26 cellular contexts compared by ENCODE assay signal in the genomic region with DNA sequence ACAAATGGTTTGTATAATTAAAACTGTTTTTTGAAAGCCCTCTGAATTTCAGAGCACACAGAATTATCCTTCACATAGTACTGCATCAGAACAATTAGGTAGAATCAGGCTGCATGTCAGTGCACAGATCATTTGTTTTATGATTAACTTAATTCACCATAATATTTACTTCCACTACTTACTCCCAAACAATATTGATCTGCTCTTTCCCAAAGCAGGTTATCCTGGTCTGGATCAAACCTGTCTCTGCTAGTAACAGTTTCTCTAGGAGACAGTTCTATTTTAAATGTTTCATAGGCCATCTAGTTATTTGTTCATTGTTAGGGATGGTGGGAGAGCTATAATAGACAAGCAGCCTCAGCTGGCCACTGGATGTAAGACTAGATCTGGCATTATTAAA.
"Had no signal": no experiment of that assay in that cellular context is flagged by ENCODE, and none has a peak within 500 bp of the region (broad histone marks: within the 10 kb centered on the region; RNA-seq: fewer than 3 reads in every experiment).

No MANE protein-coding gene starts in this region.

- H3K4me3 Mint-ChIP-seq: dendritic cell treated with granulocyte-macrophage colony-stimulating factor and Interleukin-4, amounts not matched to agents 40 ng/mL and 50 ng/mL, for 4 days; effector memory CD8-positive, alpha-beta T cell; endodermal cell; mesothelial cell of epicardium had no signal

- H3K27ac ChIP-seq: colonic mucosa, epithelial cell of prostate, esophagus squamous epithelium, gastrocnemius medialis, heart right ventricle, left ventricle myocardium inferior, lower lobe of right lung had no signal

- H3K9me3 ChIP-seq: colonic mucosa, esophagus squamous epithelium, gastrocnemius medialis, heart right ventricle, left ventricle myocardium inferior, lower lobe of right lung, mucosa of descending colon had no signal

- H3K9me3 Mint-ChIP-seq: dendritic cell treated with granulocyte-macrophage colony-stimulating factor and Interleukin-4, amounts not matched to agents 40 ng/mL and 50 ng/mL, for 4 days; effector memory CD8-positive, alpha-beta T cell; endodermal cell; mesothelial cell of epicardium had no signal

- H3K36me3 Mint-ChIP-seq: mesothelial cell of epicardium had no signal

- H3K4me3 ChIP-seq: colonic mucosa, esophagus squamous epithelium, heart right ventricle, left ventricle myocardium inferior, lower lobe of right lung, mucosa of descending colon had no signal

- H3K27me3 Mint-ChIP-seq: dendritic cell treated with granulocyte-macrophage colony-stimulating factor and Interleukin-4, amounts not matched to agents 40 ng/mL and 50 ng/mL, for 4 days had no signal

- FAIRE-seq: endometrium, islet of Langerhans, keratinocyte had no signal

- H3K4me1 ChIP-seq: colonic mucosa, esophagus squamous epithelium, gastrocnemius medialis, left ventricle myocardium inferior, lower lobe of right lung had no signal

- H3K27me3 ChIP-seq: colonic mucosa, gastrocnemius medialis had no signal

- H3K36me3 ChIP-seq: colonic mucosa, esophagus squamous epithelium, gastrocnemius medialis, heart right ventricle, left ventricle myocardium inferior, lower lobe of right lung had no signal

- H3K27ac Mint-ChIP-seq: dendritic cell treated with granulocyte-macrophage colony-stimulating factor and Interleukin-4, amounts not matched to agents 40 ng/mL and 50 ng/mL, for 4 days; effector memory CD8-positive, alpha-beta T cell; endodermal cell; mesothelial cell of epicardium had no signal

- ATAC-seq: effector memory CD8-positive, alpha-beta T cell; esophagus mucosa; heart right ventricle; left cardiac atrium; lower lobe of right lung; mucosa of descending colon had no signal

- DNase-seq: colonic mucosa; cortex of kidney; effector CD8-positive, alpha-beta T cell; effector memory CD8-positive, alpha-beta T cell; endodermal cell; erythroblast; esophagus squamous epithelium; foreskin fibroblast; foreskin melanocyte; gastrocnemius medialis; glutamatergic neuron; head of caudate nucleus; heart right ventricle; hippocampal formation; left cardiac atrium; left ventricle myocardium inferior; lower lobe of right lung; mesenchymal stem cell; mucosa of descending colon had no signal
